Comparison of ENCODE assay signal across 8 cellular contexts in the genomic region with DNA sequence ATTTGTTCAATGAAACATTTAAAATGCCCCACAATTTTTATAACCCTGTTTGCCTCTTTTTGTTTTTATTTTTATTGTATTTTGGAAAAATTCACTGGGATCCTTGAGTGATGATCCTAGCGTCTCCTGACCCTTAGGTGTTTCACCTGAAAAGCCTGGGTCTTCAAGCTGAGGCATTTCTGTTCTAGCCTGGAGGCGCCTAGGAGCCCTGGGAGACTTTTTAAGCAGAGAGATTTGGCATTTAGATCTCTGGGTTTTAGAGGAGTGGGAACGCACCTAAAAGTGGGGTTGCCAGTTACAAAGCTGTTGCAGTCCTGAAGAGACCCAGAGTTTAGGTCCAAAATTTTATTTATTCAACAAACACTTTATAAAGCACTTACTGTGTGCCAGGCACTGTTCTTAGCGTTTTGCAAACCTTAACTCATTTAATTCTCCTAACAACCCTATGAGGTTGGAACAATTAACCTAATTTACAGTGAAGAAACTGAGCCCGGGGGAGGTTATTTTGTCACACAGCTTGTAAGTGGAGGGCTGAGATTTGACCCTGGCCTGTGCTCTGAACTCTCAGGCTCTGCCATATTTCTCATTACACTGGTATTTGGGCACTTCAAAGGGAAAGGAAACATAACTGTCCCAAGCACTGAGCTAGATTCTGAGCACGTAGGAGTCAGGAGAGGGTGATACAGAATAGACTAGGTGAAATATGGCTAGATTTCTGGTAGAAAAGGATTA. TPM values are rescaled to one million over a fixed set of nuclear protein-coding genes. Genes with fewer than 3 reads are reported as not detected.
DNase-seq lines count a peak whose midpoint lies in the region; ATAC-seq and TF ChIP-seq lines count a peak whose summit lies in the region.

No MANE protein-coding gene starts in this region.

- TF ChIP-seq CTCF in BE2C (IDR thresholded peaks at IDR 0.05; ENCODE audit: low read depth, low read length) (no peak), chondrocyte (IDR thresholded peaks at IDR 0.05) (no peak), nephron (IDR thresholded peaks at IDR 0.05; ENCODE audit: unreplicated experiment in 3 of 3) (no peak)

- H3K36me3 Mint-ChIP-seq in chondrocyte (ENCODE audit: low read depth) (peaks cover 2% of the 10 kb centered on the region), nephron (ENCODE audit: low read depth) (peaks cover 20% of the 10 kb centered on the region)

- no peaks in the 10 kb centered on the region for H3K4me1 ChIP-seq in BE2C
- peaks cover 25% of the 10 kb centered on the region for H3K4me1 ChIP-seq in effector memory CD4-positive, alpha-beta T cell (ENCODE audit: control insufficient read depth, insufficient read depth, low read length, poor library complexity, severe bottlenecking)

- no peak for ATAC-seq in HG03097 (IDR thresholded peaks at IDR 0.05; ENCODE audit: low FRiP score, unreplicated experiment)

- H3K4me1 Mint-ChIP-seq in chondrocyte (ENCODE audit: low read depth) (peaks cover 18% of the 10 kb centered on the region), nephron (peaks cover 13% of the 10 kb centered on the region)

- H3K9me3 Mint-ChIP-seq in chondrocyte (ENCODE audit: low read depth) (no peaks in the 10 kb centered on the region), nephron (no peaks in the 10 kb centered on the region)

- H3K9me3 ChIP-seq in BE2C: no peaks in the 10 kb centered on the region
- H3K9me3 ChIP-seq in effector memory CD4-positive, alpha-beta T cell (ENCODE audit: control insufficient read depth, low read length): no peaks in the 10 kb centered on the region

- no peak for TF ChIP-seq POLR2A in erythroblast (IDR thresholded peaks at IDR 0.05; ENCODE audit: low read length)

- no peaks in the 10 kb centered on the region for H3K27me3 Mint-ChIP-seq in chondrocyte (ENCODE audit: low read depth)
- H3K27me3 Mint-ChIP-seq in nephron (ENCODE audit: low read depth): no peaks in the 10 kb centered on the region

- H3K27me3 ChIP-seq in BE2C: no peaks in the 10 kb centered on the region
- peaks cover 6% of the 10 kb centered on the region for H3K27me3 ChIP-seq in effector memory CD4-positive, alpha-beta T cell (replicated peaks; ENCODE audit: control insufficient read depth, insufficient read depth, low read length, poor library complexity, severe bottlenecking)

- H3K4me3 Mint-ChIP-seq in chondrocyte (ENCODE audit: unreplicated experiment): peak overlapping the region; percentile 96
- peak overlapping the region; percentile 89 to 98 (median 89) for H3K4me3 Mint-ChIP-seq in nephron

- DNase-seq in BE2C (no peak), chondrocyte (ENCODE audit: low spot score) (peak; percentile 4), erythroblast (lab: John Stamatoyannopoulos, UW) (no peak)
- DNase-seq in Jurkat, Clone E6-1 (ENCODE audit: low read depth, low spot score): no peak
- no peak for DNase-seq in activated effector memory CD4-positive, alpha-beta T cell treated with Interleukin-2 at 50 U/mL for 16 hours
- DNase-seq in effector memory CD4-positive, alpha-beta T cell: no peak

- no peak overlapping the region for H3K27ac ChIP-seq in effector memory CD4-positive, alpha-beta T cell (ENCODE audit: insufficient read depth, low read length, poor library complexity, severe bottlenecking)

- H3K36me3 ChIP-seq in BE2C: peaks cover 14% of the 10 kb centered on the region
- no peaks in the 10 kb centered on the region for H3K36me3 ChIP-seq in effector memory CD4-positive, alpha-beta T cell (ENCODE audit: control insufficient read depth, insufficient read depth, low read length)

- H3K4me3 ChIP-seq in BE2C (ENCODE audit: low read depth, low read length): peak overlapping the region; percentile 55
- H3K4me3 ChIP-seq in Jurkat, Clone E6-1 (ENCODE audit: low read length): peak overlapping the region; percentile 94
- H3K4me3 ChIP-seq in effector memory CD4-positive, alpha-beta T cell (ENCODE audit: insufficient read depth, low read depth, low read length, poor library complexity, severe bottlenecking): no peak overlapping the region

- H3K27ac Mint-ChIP-seq in chondrocyte (ENCODE audit: unreplicated experiment) (peak overlapping the region; percentile 85), nephron (peak overlapping the region; percentile 71 to 86 (median 85))

RNA-seq across cellular contexts. Expression of a gene that starts 0.8 kb away (rescaled TPM):
- polyA plus RNA-seq in BE2C (2012; ENCODE audit: insufficient read depth, insufficient read length, low read depth): 29.5 TPM
- 80.9 TPM for polyA plus RNA-seq in Jurkat, Clone E6-1 (2012; ENCODE audit: insufficient read depth, insufficient read length)
- 72.6 to 95.5 TPM (median 74.6 TPM) in 3 replicates for total RNA-seq in chondrocyte

RNA-seq across cellular contexts. Expression of a gene that starts 10.5 kb away (rescaled TPM):
- polyA plus RNA-seq in BE2C (2012; ENCODE audit: insufficient read depth, insufficient read length, low read depth): 54.5 TPM
- 304 TPM for polyA plus RNA-seq in Jurkat, Clone E6-1 (2012; ENCODE audit: insufficient read depth, insufficient read length)
- 202 to 315 TPM (median 297 TPM) in 3 replicates for total RNA-seq in chondrocyte

RNA-seq across cellular contexts. Expression of a gene that starts 24.9 kb away (rescaled TPM):
- 58.3 TPM for polyA plus RNA-seq in BE2C (2012; ENCODE audit: insufficient read depth, insufficient read length, low read depth)
- 170 TPM for polyA plus RNA-seq in Jurkat, Clone E6-1 (2012; ENCODE audit: insufficient read depth, insufficient read length)
- total RNA-seq in chondrocyte: 12.6 to 27.1 TPM (median 13.2 TPM) in 3 replicates

RNA-seq across cellular contexts. Expression of a gene that starts 25.2 kb away (rescaled TPM):
- polyA plus RNA-seq in BE2C (2012; ENCODE audit: insufficient read depth, insufficient read length, low read depth): 262 TPM
- 464 TPM for polyA plus RNA-seq in Jurkat, Clone E6-1 (2012; ENCODE audit: insufficient read depth, insufficient read length)
- 103 to 133 TPM (median 106 TPM) in 3 replicates for total RNA-seq in chondrocyte
